ENCODE assay signal across 8 cellular contexts in the genomic region with DNA sequence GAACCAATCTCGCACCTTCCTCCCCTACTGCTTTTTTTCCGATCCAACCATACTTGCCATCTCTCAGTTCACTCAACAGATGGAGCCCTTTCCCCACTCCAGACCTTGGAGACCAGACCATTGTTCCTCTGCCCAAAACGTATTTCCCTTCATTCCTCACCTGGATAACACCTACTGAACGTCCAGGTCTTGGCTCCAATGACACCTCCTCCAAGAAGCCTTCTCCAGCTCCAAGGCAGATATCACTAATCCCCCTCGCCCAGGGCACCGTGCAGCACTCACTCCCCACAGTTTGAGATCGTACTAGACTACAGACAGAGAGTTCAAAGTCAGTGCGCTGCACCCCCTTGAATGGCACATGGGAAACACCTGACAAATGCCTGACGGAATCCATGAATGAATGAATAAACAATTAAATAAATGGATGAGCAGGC. TPM values are rescaled to one million over a fixed set of nuclear protein-coding genes. Genes with fewer than 3 reads are reported as not detected.
DNase-seq lines count a peak whose midpoint lies in the region; ATAC-seq and TF ChIP-seq lines count a peak whose summit lies in the region.

No MANE protein-coding gene starts in this region.

- H3K9me3 ChIP-seq in left lung (no peaks in the 10 kb centered on the region), sigmoid colon (no peaks in the 10 kb centered on the region), gastroesophageal sphincter (no peaks in the 10 kb centered on the region)

- no peak for TF ChIP-seq EP300 in sigmoid colon (IDR thresholded peaks at IDR 0.05)
- TF ChIP-seq EP300 in gastroesophageal sphincter (IDR thresholded peaks at IDR 0.05) = no peak

- H3K36me3 ChIP-seq in brain microvascular endothelial cell (replicated peaks) (no peaks in the 10 kb centered on the region), left lung (no peaks in the 10 kb centered on the region), sigmoid colon (no peaks in the 10 kb centered on the region), gastroesophageal sphincter (no peaks in the 10 kb centered on the region)

- H3K4me3 ChIP-seq in brain microvascular endothelial cell (ENCODE audit: low read depth, low read length) (no peak overlapping the region), left lung (no peak overlapping the region), sigmoid colon (no peak overlapping the region), gastroesophageal sphincter (no peak overlapping the region)

- TF ChIP-seq CTCF in GM12874 (IDR thresholded peaks at IDR 0.05; ENCODE audit: insufficient read depth, low read depth, low read length) (peak; percentile 65), brain microvascular endothelial cell (IDR thresholded peaks at IDR 0.05; ENCODE audit: low read depth, low read length, missing control alignments) (peak; percentile 84), left lung (IDR thresholded peaks at IDR 0.05) (no peak), sigmoid colon (IDR thresholded peaks at IDR 0.05) (peak in 1 of 4 experiments; percentile 18), gastroesophageal sphincter (IDR thresholded peaks at IDR 0.05) (peak in 1 of 4 experiments; percentile 33)

- H3K27me3 ChIP-seq in brain microvascular endothelial cell (replicated peaks) = peaks cover 14% of the 10 kb centered on the region
- no peaks in the 10 kb centered on the region for H3K27me3 ChIP-seq in left lung
- no peaks in the 10 kb centered on the region for H3K27me3 ChIP-seq in sigmoid colon
- H3K27me3 ChIP-seq in gastroesophageal sphincter = no peaks in the 10 kb centered on the region

- intact Hi-C loops in left lung (cut with DNase I) (no loop called here), sigmoid colon (cut with DNase I) (no loop called here)

- WGBS in sigmoid colon, 2 donors = 40 to 53% methylated on average over 9 of the region's 9 CpGs
- 48 to 54% methylated on average over 2 to 8 of the region's 9 CpGs for WGBS in gastroesophageal sphincter (ENCODE audit: low coverage in 1 of 2), 2 donors

- no peak overlapping the region for H3K27ac ChIP-seq in brain microvascular endothelial cell
- H3K27ac ChIP-seq in left lung = no peak overlapping the region
- no peak overlapping the region for H3K27ac ChIP-seq in sigmoid colon
- H3K27ac ChIP-seq in gastroesophageal sphincter = no peak overlapping the region

- in situ Hi-C loops in brain microvascular endothelial cell (cut with HindIII; ENCODE audit: low pct_ligation_motif_present, low sequenced_read_pairs) = no loop called here

- H3K4me1 ChIP-seq in left lung (no peaks in the 10 kb centered on the region), sigmoid colon (no peaks in the 10 kb centered on the region), gastroesophageal sphincter (no peaks in the 10 kb centered on the region)

- TF ChIP-seq POLR2A in sigmoid colon (IDR thresholded peaks at IDR 0.05) (no peak), gastroesophageal sphincter (IDR thresholded peaks at IDR 0.05) (no peak)

- peak; percentile 22 to 29 for DNase-seq in AML-193 (lab: John Stamatoyannopoulos, UW)
- DNase-seq in NCI-H2227 treated with DMSO at 0.1 percent for 48 hours (lab: John Stamatoyannopoulos, UW) = peak; percentile 46
- DNase-seq in brain microvascular endothelial cell = peak; percentile 17
- no peak for DNase-seq in left lung
- no peak for DNase-seq in sigmoid colon

- ATAC-seq in left lung (peak; percentile 52), GM18861 (IDR thresholded peaks at IDR 0.05; ENCODE audit: unreplicated experiment) (no peak), gastroesophageal sphincter (no peak)

RNA-seq across cellular contexts. Expression of a gene that starts 47.1 kb away (rescaled TPM):
- 10 to 100 TPM; 25.1 to 55.3 TPM for total RNA-seq in left lung
- 10 to 100 TPM; 13.6 to 18.6 (median 17.7) TPM for total RNA-seq in sigmoid colon
- 10 to 100 TPM in 2 of 3 donors, 1 to 10 TPM in 1; 9.9 to 81.6 (median 10.2) TPM for polyA plus RNA-seq in sigmoid colon
- total RNA-seq in gastroesophageal sphincter = 10 to 100 TPM in 3 of 4 donors, 1 to 10 TPM in 1; 8.8 to 24.3 (median 19.0) TPM

Comparison
In these comparisons a context has a peak if more than half of its experiments do, and no peak if none do; other contexts are left out.
1. DNase-seq: peak in AML-193 (2 of 2), NCI-H2227 treated with DMSO at 0.1 percent for 48 hours (single experiment) and brain microvascular endothelial cell (single experiment); none in left lung (0 of 2) and sigmoid colon (single experiment).
2. CTCF ChIP-seq: peak in GM12874 (single experiment) and brain microvascular endothelial cell (single experiment); none in left lung (0 of 2).